Comparison of ENCODE assay signal across 7 cellular contexts in genomic region chr18:63644142-63644541, GRCh38. TPM values are rescaled to one million over a fixed set of nuclear protein-coding genes. Genes with fewer than 3 reads are reported as not detected.
"Had no signal": no experiment of that assay in that cellular context is flagged by ENCODE, and none has a peak within 500 bp of the region (broad histone marks: within the 10 kb centered on the region; RNA-seq: fewer than 3 reads in every experiment).

SERPINB4 (minus strand) TSS chr18:63644256; CDS start chr18:63643577, 679 bp downstream.

RNA-seq across cellular contexts. Expression of gene SERPINB4, which starts in this region (rescaled TPM):
- total RNA-seq: HT-29, K562, PC-9, Peyer's patch, Right ventricle myocardium superior, RPMI7951 had no signal
- polyA plus RNA-seq: IgD-negative memory B cell, K562 had no signal
